In the genomic region with DNA sequence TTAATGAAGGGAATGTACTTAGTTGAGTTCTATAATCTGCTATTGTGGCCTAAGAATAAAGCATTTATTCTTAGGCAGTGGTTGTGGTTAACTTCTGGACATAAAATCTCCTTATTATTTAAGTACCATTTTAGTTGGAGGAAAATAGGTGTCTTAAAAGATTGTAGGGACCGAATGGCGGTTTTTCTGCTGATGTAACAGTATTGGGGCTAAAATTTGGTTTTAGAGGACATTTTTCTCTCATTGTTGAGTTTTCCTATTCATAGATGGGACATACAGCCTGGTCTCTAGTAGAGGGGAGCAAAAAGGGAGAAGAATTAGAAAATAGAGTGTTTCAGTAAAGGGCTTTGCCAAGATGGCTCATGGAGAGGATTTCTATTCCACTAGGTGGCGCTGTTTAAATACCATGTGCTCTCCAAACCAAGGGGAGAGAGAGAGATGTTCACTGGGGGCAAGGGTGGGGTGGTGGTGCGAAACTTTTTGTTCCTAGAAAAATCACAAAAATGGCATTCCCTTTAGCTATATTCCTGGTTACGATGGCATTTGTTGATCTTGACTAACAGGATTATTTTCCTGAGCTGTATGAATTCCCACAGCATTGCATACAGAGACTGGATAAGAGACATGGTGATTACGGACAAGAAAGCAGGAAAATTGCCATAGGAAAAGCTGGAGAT, we compare ENCODE assay signal across 8 cellular contexts. TPM values are rescaled to one million over a fixed set of nuclear protein-coding genes. Genes with fewer than 3 reads are reported as not detected.
A peak's percentile ranks its signal among the peaks of the same experiment; 100 is the strongest.
DNase-seq lines count a peak whose midpoint lies in the region; ATAC-seq, FAIRE-seq and TF ChIP-seq lines count a peak whose summit lies in the region.

No MANE protein-coding gene starts in this region.

- H3K9ac ChIP-seq in kidney (ENCODE audit: low read length in 2 of 2), result no peak overlapping the region

- H3K4me3 ChIP-seq in kidney (ENCODE audit: low read length in 2 of 2), result peak overlapping the region; percentile 5 to 9

- TF ChIP-seq CTCF in RWPE1 (conservative IDR thresholded peaks at IDR 0.05; ENCODE audit: low read depth) (peak; percentile 55), kidney (IDR thresholded peaks at IDR 0.05; ENCODE audit: borderline replicate concordance, extremely low read depth, insufficient read depth) (peak; percentile 45)

- no peaks in the 10 kb centered on the region for H3K36me3 ChIP-seq in kidney (ENCODE audit: control insufficient read depth in 1 of 2, insufficient read depth in 2 of 2, low read length in 2 of 2)

- in situ Hi-C loops in T47D (cut with HindIII; ENCODE audit: low pct_unique_long_range_greater_than_20kb, low sequenced_read_pairs), result no loop called here

- CTCF ChIA-PET in RWPE1 (lab: Yijun Ruan, JAX), result interaction anchor here (0.5 to 0.6 kb wide), 3 partner anchors 11 to 204 kb away, joined by 3 to 4 read pairs (median 3); no protein-coding TSS in a partner anchor

- ATAC-seq in GM18858 (IDR thresholded peaks at IDR 0.05; ENCODE audit: unreplicated experiment), result no peak

- H3K9me3 ChIP-seq in kidney (ENCODE audit: control insufficient read depth in 1 of 2, low read length in 2 of 2), result no peaks in the 10 kb centered on the region

- no peaks in the 10 kb centered on the region for H3K4me1 ChIP-seq in kidney (ENCODE audit: control insufficient read depth in 1 of 2, insufficient read depth in 1 of 2, low read depth in 1 of 2, low read length in 2 of 2)

- FAIRE-seq in kidney (lab: Jason Lieb, UNC), result no peak

- peak; percentile 18 for DNase-seq in activated CD4-positive, CD25-positive, alpha-beta regulatory T cell treated with anti-CD3 and anti-CD28 coated beads, Interleukin-2, amount 50 U/mL, for 16 hours (ENCODE audit: low read depth, low spot score)
- DNase-seq in activated CD4-positive, CD25-positive, alpha-beta regulatory T cell treated with anti-CD3 and anti-CD28 coated beads, Interleukin-2, amount 50 U/mL, for 72 hours, result no peak
- DNase-seq in Kasumi-1 (lab: John Stamatoyannopoulos, UW), result peak; percentile 74 to 87
- peak; percentile 31 for DNase-seq in RWPE1 (ENCODE audit: low spot score)
- peak; percentile 44 to 73 for DNase-seq in T47D (ENCODE audit: low read depth in 1 of 2, low spot score in 1 of 2)
- DNase-seq in kidney, result no peak
- peak in 2 of 3 donors; percentile 8 to 16 for DNase-seq in stimulated activated CD4-positive, alpha-beta T cell treated with anti-CD3 and anti-CD28 coated beads, TNF-alpha, amount 100 ng/mL, for 1 hour (ENCODE audit: low read depth in 3 of 3, low spot score in 1 of 3)

- H3K27ac ChIP-seq in RWPE1, result no peak overlapping the region
- no peak overlapping the region for H3K27ac ChIP-seq in kidney (ENCODE audit: low read depth in 2 of 2, low read length in 2 of 2)

- intact Hi-C loops in kidney (cut with DNase I), result no loop called here

- POLR2A ChIA-PET in RWPE1 (lab: Yijun Ruan, JAX; ENCODE audit: low non-redundant PET), result no interaction called here

RNA-seq across cellular contexts. Expression of gene FCGR2A, which starts 18.3 kb away (rescaled TPM):
- total RNA-seq in kidney, result 47.4 TPM
- polyA plus RNA-seq in kidney (ENCODE audit: insufficient read depth, low read depth, low replicate concordance), result 13.1 TPM

RNA-seq across cellular contexts. Expression of gene HSPA6, which starts 37.4 kb away (rescaled TPM):
- 5.5 TPM for total RNA-seq in kidney
- polyA plus RNA-seq in kidney (ENCODE audit: insufficient read depth, low read depth, low replicate concordance), result 2.6 TPM

Comparison
In these comparisons a context has a peak if more than half of its experiments do, and no peak if none do; other contexts are left out.
1. DNase-seq: peak in activated CD4-positive, CD25-positive, alpha-beta regulatory T cell treated with anti-CD3 and anti-CD28 coated beads, Interleukin-2, amount 50 U/mL, for 16 hours (single experiment), Kasumi-1 (2 of 2), RWPE1 (single experiment), T47D (2 of 2) and stimulated activated CD4-positive, alpha-beta T cell treated with anti-CD3 and anti-CD28 coated beads, TNF-alpha, amount 100 ng/mL, for 1 hour (2 of 3); none in activated CD4-positive, CD25-positive, alpha-beta regulatory T cell treated with anti-CD3 and anti-CD28 coated beads, Interleukin-2, amount 50 U/mL, for 72 hours (single experiment) and kidney (single experiment).